ENCODE assay signal across 17 cellular contexts in genomic region chr11:33913991-33914390, GRCh38. TPM values are rescaled to one million over a fixed set of nuclear protein-coding genes. Genes with fewer than 3 reads are reported as not detected.
DNase-seq lines count a peak whose midpoint lies in the region; ATAC-seq and TF ChIP-seq lines count a peak whose summit lies in the region.
"Had no signal": no experiment of that assay in that cellular context is flagged by ENCODE, and none has a peak within 500 bp of the region (broad histone marks: within the 10 kb centered on the region; RNA-seq: fewer than 3 reads in every experiment).

No MANE protein-coding gene starts in this region.

- H3K36me3 Mint-ChIP-seq in CD14-positive monocyte: peaks cover 3 to 10% of the 10 kb centered on the region in 2 donors
- no peaks in the 10 kb centered on the region for H3K36me3 Mint-ChIP-seq in dendritic cell treated with granulocyte-macrophage colony-stimulating factor and Interleukin-4, amounts not matched to agents 40 ng/mL and 50 ng/mL, for 4 days (ENCODE audit: low read depth)
- H3K36me3 Mint-ChIP-seq: CD8-positive, alpha-beta T cell had no signal

- DNase-seq in CD14-positive monocyte (ENCODE audit: low spot score): no peak
- no peak for DNase-seq in HL-60 (ENCODE audit: low read depth in 1 of 2, low spot score in 1 of 2)
- DNase-seq in NCI-H82 treated with DMSO at 0.1 percent for 48 hours (lab: John Stamatoyannopoulos, UW; ENCODE audit: unreplicated experiment): no peak
- DNase-seq: 8988T; ACHN; BE2C; C1 segment of cervical spinal cord; Caco-2; Calu3; CD4-positive, alpha-beta T cell; CD8-positive, alpha-beta T cell; DMS79 treated with DMSO at 0.1 percent for 48 hours; GF-D8 had no signal

- intact Hi-C loops in CD14-positive monocyte (cut with micrococcal nuclease): loop anchor here in 1 of 2 donors (2.0 kb wide), 1 partner anchor 19 kb away; no protein-coding TSS in a partner anchor
- intact Hi-C loops in dendritic cell treated with granulocyte-macrophage colony-stimulating factor and Interleukin-4, amounts not matched to agents 40 ng/mL and 50 ng/mL, for 4 days (cut with micrococcal nuclease): loop anchor here (5.0 kb wide), 1 partner anchor 42 kb away; no protein-coding TSS in a partner anchor

- 0 out of 2 replicates have a peak overlapping the region, but pooled peaks have one; percentile 86 for H3K27ac ChIP-seq in HL-60 (replicated peaks)
- H3K27ac ChIP-seq: BLaER1 had no signal

- ATAC-seq in GM21717 (IDR thresholded peaks at IDR 0.05; ENCODE audit: unreplicated experiment): no peak
- no peak for ATAC-seq in GM19324 (IDR thresholded peaks at IDR 0.05; ENCODE audit: low FRiP score, unreplicated experiment)
- ATAC-seq: CD8-positive, alpha-beta T cell had no signal

- H3K27ac Mint-ChIP-seq in CD14-positive monocyte: peak overlapping the region in 4 of 7 donors; percentile 96 to 99 (median 98)
- H3K27ac Mint-ChIP-seq in dendritic cell treated with granulocyte-macrophage colony-stimulating factor and Interleukin-4, amounts not matched to agents 40 ng/mL and 50 ng/mL, for 4 days: peak overlapping the region; percentile 20
- H3K27ac Mint-ChIP-seq: CD4-positive, alpha-beta T cell; CD8-positive, alpha-beta T cell had no signal

- peaks cover 0 to 2% (median 1%) of the 10 kb centered on the region in 3 donors for H3K27me3 Mint-ChIP-seq in CD14-positive monocyte (ENCODE audit: low read depth in 3 of 3)
- H3K27me3 Mint-ChIP-seq in dendritic cell treated with granulocyte-macrophage colony-stimulating factor and Interleukin-4, amounts not matched to agents 40 ng/mL and 50 ng/mL, for 4 days: no peaks in the 10 kb centered on the region

- H3K27me3 ChIP-seq in HL-60 (ENCODE audit: insufficient read depth, poor library complexity, severe bottlenecking): no peaks in the 10 kb centered on the region
- H3K27me3 ChIP-seq: BE2C, BLaER1 had no signal

- peaks cover 8 to 25% (median 15%) of the 10 kb centered on the region in 7 donors for H3K9me3 Mint-ChIP-seq in CD14-positive monocyte
- peaks cover 18% of the 10 kb centered on the region for H3K9me3 Mint-ChIP-seq in dendritic cell treated with granulocyte-macrophage colony-stimulating factor and Interleukin-4, amounts not matched to agents 40 ng/mL and 50 ng/mL, for 4 days
- H3K9me3 Mint-ChIP-seq: CD4-positive, alpha-beta T cell had no signal

- no peak overlapping the region for H3K4me3 Mint-ChIP-seq in CD14-positive monocyte
- no peak overlapping the region for H3K4me3 Mint-ChIP-seq in dendritic cell treated with granulocyte-macrophage colony-stimulating factor and Interleukin-4, amounts not matched to agents 40 ng/mL and 50 ng/mL, for 4 days
- H3K4me3 Mint-ChIP-seq: CD4-positive, alpha-beta T cell; CD8-positive, alpha-beta T cell had no signal

- H3K4me1 Mint-ChIP-seq in CD14-positive monocyte: peaks cover 48% of the 10 kb centered on the region
- peaks cover 38% of the 10 kb centered on the region for H3K4me1 Mint-ChIP-seq in dendritic cell treated with granulocyte-macrophage colony-stimulating factor and Interleukin-4, amounts not matched to agents 40 ng/mL and 50 ng/mL, for 4 days (ENCODE audit: low read depth)

- H3K4me3 ChIP-seq in HL-60 (replicated peaks; ENCODE audit: insufficient read depth, low read length): no peak overlapping the region
- H3K4me3 ChIP-seq: BLaER1 had no signal

- no peak for TF ChIP-seq CTCF in CD14-positive monocyte (IDR thresholded peaks at IDR 0.05)
- TF ChIP-seq CTCF in HL-60 (IDR thresholded peaks at IDR 0.05; ENCODE audit: insufficient read depth, low read length): no peak

RNA-seq across cellular contexts. Expression of gene LMO2, which starts 22.1 kb away (rescaled TPM):
- 10 to 100 TPM; 48.8 to 75.8 TPM for polyA plus RNA-seq in CD14-positive monocyte
